Comparison of ENCODE assay signal across 8 cellular contexts in genomic region chr19:48169974-48170803, GRCh38. TPM values are rescaled to one million over a fixed set of nuclear protein-coding genes. Genes with fewer than 3 reads are reported as not detected.
DNase-seq lines count a peak whose midpoint lies in the region; ATAC-seq and TF ChIP-seq lines count a peak whose summit lies in the region.

Gene LIG1 (minus strand): TSS chr19:48170344. CDS start chr19:48165566, 4,778 bp downstream.
Gene ZSWIM9 (plus strand): TSS chr19:48170680. CDS start chr19:48171803, 1,123 bp downstream.

- ATAC-seq in HG02885 (IDR thresholded peaks at IDR 0.05; ENCODE audit: poor library complexity, unreplicated experiment) (peak; percentile 81), T-helper 17 cell (peak; percentile 88)

- H3K4me3 ChIP-seq in right atrium auricular region (peak within 1 kb of the TSS; percentile 75 to 92), uterus (peak within 1 kb of the TSS; percentile 86 to 87)

- peak within 1 kb of the TSS; percentile 91 for H3K27ac Mint-ChIP-seq in T-helper 17 cell

- H3K27me3 Mint-ChIP-seq in T-helper 17 cell = no peaks in the 10 kb centered on the region

- peak in 1 of 2 donors; percentile 58 for TF ChIP-seq CTCF in right atrium auricular region (IDR thresholded peaks at IDR 0.05)
- TF ChIP-seq CTCF in uterus (IDR thresholded peaks at IDR 0.05) = peak; percentile 21 to 48 (median 28)

- intact Hi-C loops in uterus (cut with DNase I; ENCODE audit: low total_unique reads) = no loop called here

- H3K9me3 ChIP-seq in T-helper 17 cell (ENCODE audit: control insufficient read depth, low read length, poor library complexity, severe bottlenecking) = no peaks in the 10 kb centered on the region
- no peaks in the 10 kb centered on the region for H3K9me3 ChIP-seq in right atrium auricular region
- H3K9me3 ChIP-seq in uterus = no peaks in the 10 kb centered on the region

- peaks cover 32% of the 10 kb centered on the region for H3K4me1 Mint-ChIP-seq in T-helper 17 cell

- H3K27ac ChIP-seq in angular gyrus (ENCODE audit: low read depth, low read length) (peak within 1 kb of the TSS; percentile 97), right atrium auricular region (peak within 1 kb of the TSS; percentile 95 to 98), uterus (peak within 1 kb of the TSS; percentile 94 to 95)

- H3K27me3 ChIP-seq in right atrium auricular region (no peaks in the 10 kb centered on the region), uterus (no peaks in the 10 kb centered on the region)

- DNase-seq in NCI-H187 (lab: John Stamatoyannopoulos, UW) (peak; percentile 95 to 97), T-helper 17 cell (peak; percentile 81 to 87 (median 86)), right atrium auricular region (ENCODE audit: low spot score) (peak; percentile 86), pulmonary artery endothelial cell (ENCODE audit: low read depth, low spot score) (peak; percentile 76), uterus (peak; percentile 91 to 93)

- no peaks in the 10 kb centered on the region for H3K36me3 ChIP-seq in right atrium auricular region
- no peaks in the 10 kb centered on the region for H3K36me3 ChIP-seq in uterus

- H3K4me1 ChIP-seq in right atrium auricular region = peaks cover 0 to 14% of the 10 kb centered on the region in 2 donors
- H3K4me1 ChIP-seq in uterus = no peaks in the 10 kb centered on the region

- TF ChIP-seq POLR2A in GM15510 (IDR thresholded peaks at IDR 0.05; ENCODE audit: borderline replicate concordance, extremely low read depth, insufficient read length) (peak; percentile 57), uterus (IDR thresholded peaks at IDR 0.05) (peak; percentile 10 to 41)

- peak within 1 kb of the TSS; percentile 99 for H3K4me3 Mint-ChIP-seq in T-helper 17 cell

- peaks cover 11% of the 10 kb centered on the region for H3K36me3 Mint-ChIP-seq in T-helper 17 cell (ENCODE audit: low read depth)

RNA-seq across cellular contexts. Expression of gene LIG1, which starts in this region (rescaled TPM):
- 10 to 100 TPM; 47.1 to 58.0 TPM for total RNA-seq in T-helper 17 cell
- total RNA-seq in right atrium auricular region = 1 to 10 TPM; 3.1 to 4.2 TPM
- total RNA-seq in pulmonary artery endothelial cell = 50.2 and 57.6 TPM in 2 replicates
- 10 to 100 TPM in 3 of 4 donors, 1 to 10 TPM in 1; 5.9 to 96.1 (median 28.1) TPM for total RNA-seq in uterus

RNA-seq across cellular contexts. Expression of gene ZSWIM9, which starts in this region (rescaled TPM):
- total RNA-seq in T-helper 17 cell (1 to 10 TPM; 4.0 to 4.8 TPM), right atrium auricular region (1 to 10 TPM; 1.5 to 2.8 TPM), pulmonary artery endothelial cell (4.5 and 4.9 TPM in 2 replicates), uterus (10 to 100 TPM in 1 of 4 donors, 1 to 10 TPM in 2, under 1 TPM in 1; 0.59 to 13.2 (median 4.2) TPM)

Comparison
In these comparisons a context has a peak if more than half of its experiments do, and no peak if none do; other contexts are left out.
1. Peak in every context shown above with its lines: DNase-seq, ATAC-seq, H3K4me3 ChIP-seq and H3K27ac ChIP-seq.